8 cellular contexts compared by ENCODE assay signal in genomic region chr11:3854977-3855807, GRCh38. TPM values are rescaled to one million over a fixed set of nuclear protein-coding genes. Genes with fewer than 3 reads are reported as not detected.
DNase-seq lines count a peak whose midpoint lies in the region; ATAC-seq and TF ChIP-seq lines count a peak whose summit lies in the region.

Gene STIM1, plus strand, starts transcription at chr11:3855664. Its CDS starts 607 bp downstream, at chr11:3856271.

- peak; percentile 96 to 99 for TF ChIP-seq CTCF in left lung (IDR thresholded peaks at IDR 0.05)

- H3K4me3 ChIP-seq in BLaER1 treated with 17β-estradiol and CSF1 and Interleukin-3, amounts not matched to agents 10 nM and 100 nM, result peak within 1 kb of the TSS; percentile 81 to 91 (median 82)
- H3K4me3 ChIP-seq in left lung, result peak within 1 kb of the TSS; percentile 80 to 92

- H3K9me3 Mint-ChIP-seq in activated CD4-positive, alpha-beta T cell treated with anti-CD3 and anti-CD28 coated beads, Interleukin-2, amount 10 ng/mL, durations not matched to agents 7 days and 5 days, result no peaks in the 10 kb centered on the region

- peaks cover 0 to 10% (median 0%) of the 10 kb centered on the region in 11 experiments; a peak in 1 of 22 replicates for H3K36me3 ChIP-seq in BLaER1 treated with 17β-estradiol and CSF1 and Interleukin-3, amounts not matched to agents 10 nM and 100 nM
- H3K36me3 ChIP-seq in left lung, result no peaks in the 10 kb centered on the region

- H3K4me1 Mint-ChIP-seq in activated CD4-positive, alpha-beta T cell treated with anti-CD3 and anti-CD28 coated beads, Interleukin-2, amount 10 ng/mL, durations not matched to agents 7 days and 5 days, result peaks cover 56% of the 10 kb centered on the region

- H3K9me3 ChIP-seq in BLaER1 treated with 17β-estradiol and CSF1 and Interleukin-3, amounts not matched to agents 10 nM and 100 nM (replicated peaks in 1 of 11), result no peaks in the 10 kb centered on the region
- no peaks in the 10 kb centered on the region for H3K9me3 ChIP-seq in left lung

- H3K27ac Mint-ChIP-seq in activated CD4-positive, alpha-beta T cell treated with anti-CD3 and anti-CD28 coated beads, Interleukin-2, amount 10 ng/mL, durations not matched to agents 7 days and 5 days, result peak within 1 kb of the TSS; percentile 99

- H3K27me3 Mint-ChIP-seq in activated CD4-positive, alpha-beta T cell treated with anti-CD3 and anti-CD28 coated beads, Interleukin-2, amount 10 ng/mL, durations not matched to agents 7 days and 5 days, result no peaks in the 10 kb centered on the region

- H3K9ac ChIP-seq in BLaER1 treated with 17β-estradiol and CSF1 and Interleukin-3, amounts not matched to agents 10 nM and 100 nM, result peak within 1 kb of the TSS; percentile 85 to 98 (median 91)

- POLR2A ChIA-PET in activated CD4-positive, alpha-beta T cell treated with anti-CD3 and anti-CD28 coated beads, Interleukin-2, amount 10 ng/mL, durations not matched to agents 7 days and 5 days (lab: Charles Lee), result interaction anchor here (0.8 to 1.8 kb wide), 7 partner anchors 14 to 211 kb away, joined by 3 to 5 read pairs (median 4); no protein-coding TSS in a partner anchor

- ATAC-seq in HG03460 (IDR thresholded peaks at IDR 0.05; ENCODE audit: unreplicated experiment) (peak; percentile 63), left lung (peak; percentile 92)

- CTCF ChIA-PET in activated CD4-positive, alpha-beta T cell treated with anti-CD3 and anti-CD28 coated beads, Interleukin-2, amount 10 ng/mL, durations not matched to agents 7 days and 5 days (lab: Charles Lee), result interaction anchor here (0.5 to 16.6 kb wide), 74 partner anchors 9 to 913 kb away, joined by 3 to 355 read pairs (median 5); partner anchors contain the start of genes NUP98 and RHOG

- H3K4me3 Mint-ChIP-seq in activated CD4-positive, alpha-beta T cell treated with anti-CD3 and anti-CD28 coated beads, Interleukin-2, amount 10 ng/mL, durations not matched to agents 7 days and 5 days, result peak within 1 kb of the TSS; percentile 98

- peaks cover 0 to 11% (median 0%) of the 10 kb centered on the region in 11 experiments; a peak in 5 of 22 replicates for H3K27me3 ChIP-seq in BLaER1 treated with 17β-estradiol and CSF1 and Interleukin-3, amounts not matched to agents 10 nM and 100 nM
- H3K27me3 ChIP-seq in left lung, result no peaks in the 10 kb centered on the region

- DNase-seq in GM19240 (ENCODE audit: insufficient read length, low spot score) (peak; percentile 77), NCI-H526 treated with DMSO at 0.1 percent for 48 hours (lab: John Stamatoyannopoulos, UW) (peak; percentile 86), dedifferentiated amniotic fluid mesenchymal stem cell (ENCODE audit: extremely low spot score) (peak; percentile 93), left lung (peak; percentile 96 to 99)
- DNase-seq in activated CD4-positive, alpha-beta T cell treated with anti-CD3 and anti-CD28 coated beads, Interleukin-2, amount 10 ng/mL, durations not matched to agents 7 days and 5 days, result peak; percentile 96
- DNase-seq in stimulated activated CD4-positive, alpha-beta T cell treated with anti-CD3 and anti-CD28 coated beads, Interleukin-2, amount 100 ng/mL, for 48 hours, result peak; percentile 99

- H3K4me1 ChIP-seq in BLaER1 treated with 17β-estradiol and CSF1 and Interleukin-3, amounts not matched to agents 10 nM and 100 nM, result peaks cover 59 to 64% (median 61%) of the 10 kb centered on the region in 10 experiments
- H3K4me1 ChIP-seq in left lung, result peaks cover 38 to 56% of the 10 kb centered on the region in 2 donors

- H4K20me1 ChIP-seq in BLaER1 treated with 17β-estradiol and CSF1 and Interleukin-3, amounts not matched to agents 10 nM and 100 nM, result peaks cover 11 to 41% (median 35%) of the 10 kb centered on the region in 11 experiments; a peak in 17 of 22 replicates

- peaks cover 20% of the 10 kb centered on the region for H3K36me3 Mint-ChIP-seq in activated CD4-positive, alpha-beta T cell treated with anti-CD3 and anti-CD28 coated beads, Interleukin-2, amount 10 ng/mL, durations not matched to agents 7 days and 5 days (ENCODE audit: low read depth)

- intact Hi-C loops in left lung (cut with DNase I), result no loop called here

- H3K27ac ChIP-seq in BLaER1 treated with 17β-estradiol and CSF1 and Interleukin-3, amounts not matched to agents 10 nM and 100 nM, result peak within 1 kb of the TSS; percentile 81 to 97 (median 90)
- H3K27ac ChIP-seq in left lung, result peak within 1 kb of the TSS; percentile 98

- H3K4me2 ChIP-seq in BLaER1 treated with 17β-estradiol and CSF1 and Interleukin-3, amounts not matched to agents 10 nM and 100 nM, result peak within 1 kb of the TSS; percentile 91 to 99 (median 98)

RNA-seq across cellular contexts. Expression of gene STIM1, which starts in this region (rescaled TPM):
- 100 to 1,000 TPM; 103 to 108 TPM for total RNA-seq in activated CD4-positive, alpha-beta T cell treated with anti-CD3 and anti-CD28 coated beads, Interleukin-2, amount 10 ng/mL, durations not matched to agents 7 days and 5 days
- total RNA-seq in left lung, result 10 to 100 TPM; 50.9 to 52.9 TPM

Comparison
In these comparisons a context has a peak if more than half of its experiments do, and no peak if none do; other contexts are left out.
1. Peak in every context shown above with its lines: DNase-seq, ATAC-seq, H3K4me3 ChIP-seq and H3K27ac ChIP-seq.